ENCODE assay signal across 8 cellular contexts in genomic region chr11:112086422-112087191, GRCh38. TPM values are rescaled to one million over a fixed set of nuclear protein-coding genes. Genes with fewer than 3 reads are reported as not detected.
DNase-seq lines count a peak whose midpoint lies in the region; ATAC-seq and TF ChIP-seq lines count a peak whose summit lies in the region.

Gene SDHD (plus strand): TSS chr11:112086873. CDS start chr11:112086908, 35 bp downstream.
Gene TIMM8B (minus strand): TSS chr11:112086756. CDS start chr11:112086723, 33 bp downstream.

- peak within 1 kb of the TSS; percentile 98 for H3K27ac Mint-ChIP-seq in WTC11

- CTCF ChIA-PET in WTC11 (lab: Charles Lee): interaction anchor here (1.0 to 1.3 kb wide), 5 partner anchors 10 to 194 kb away, joined by 3 to 4 read pairs (median 3); partner anchors contain the start of gene BCO2

- H3K4me1 Mint-ChIP-seq in WTC11: peaks cover 22% of the 10 kb centered on the region

- H3K9me3 Mint-ChIP-seq in WTC11: no peaks in the 10 kb centered on the region

- peaks cover 4% of the 10 kb centered on the region for H3K27me3 Mint-ChIP-seq in WTC11 (ENCODE audit: low read depth)

- peak; percentile 95 for DNase-seq in AG08396 (ENCODE audit: low spot score)
- DNase-seq in NCI-H226: peak; percentile 91
- DNase-seq in WTC11 (ENCODE audit: low spot score): peak; percentile 95
- peak; percentile 98 for DNase-seq in cardiac fibroblast (ENCODE audit: low read depth in 2 of 2)
- DNase-seq in iPS-NIHi7 (ENCODE audit: extremely low spot score): peak; percentile 98
- DNase-seq in smooth muscle cell of the brain vasculature (ENCODE audit: low read depth, low spot score): peak; percentile 91

- ATAC-seq in GM18909 (IDR thresholded peaks at IDR 0.05; ENCODE audit: poor library complexity, unreplicated experiment) (peak; percentile 89), HG03175 (IDR thresholded peaks at IDR 0.05; ENCODE audit: unreplicated experiment) (peak; percentile 90), WTC11 (peak; percentile 91)

- TF ChIP-seq CTCF in WTC11 (IDR thresholded peaks at IDR 0.05): no peak
- TF ChIP-seq CTCF in cardiac fibroblast (IDR thresholded peaks at IDR 0.05; ENCODE audit: low read depth, low read length): peak; percentile 48

- H3K36me3 Mint-ChIP-seq in WTC11: peaks cover 90% of the 10 kb centered on the region

- POLR2A ChIA-PET in WTC11 (lab: Charles Lee): no interaction called here

- peak within 1 kb of the TSS; percentile 80 to 95 for H3K4me3 ChIP-seq in cardiac fibroblast (replicated peaks in 1 of 2; ENCODE audit: low read depth in 2 of 2, low read length in 2 of 2)

- H3K4me3 Mint-ChIP-seq in WTC11: peak within 1 kb of the TSS; percentile 98

TF ChIP-seq in WTC11, 78 proteins besides CTCF, POLR2A, EP300 and RAD21 (continues in another document):
- peak; percentile 28; the same call in 1 of the 2 replicates for TF ChIP-seq E2F5 (CRISPR knock-in tag; IDR thresholded peaks at IDR 0.05)
- peak; percentile 85; the same call in 1 of the 2 replicates for TF ChIP-seq ZBTB21 (CRISPR knock-in tag; IDR thresholded peaks at IDR 0.05; ENCODE audit: borderline replicate concordance)
- TF ChIP-seq GRHL2 (CRISPR knock-in tag; IDR thresholded peaks at IDR 0.05; ENCODE audit: insufficient replicate concordance, severe bottlenecking): no peak
- no peak for TF ChIP-seq SOX15 (CRISPR knock-in tag; IDR thresholded peaks at IDR 0.05)
- TF ChIP-seq PRDM15 (CRISPR knock-in tag; IDR thresholded peaks at IDR 0.05): peak; percentile 47
- TF ChIP-seq ARID4B (CRISPR knock-in tag; IDR thresholded peaks at IDR 0.05; ENCODE audit: borderline replicate concordance): peak; percentile 94; the same call in 1 of the 2 replicates
- TF ChIP-seq MAX (CRISPR knock-in tag; IDR thresholded peaks at IDR 0.05): peak; percentile 84
- TF ChIP-seq ZNF512 (CRISPR knock-in tag; IDR thresholded peaks at IDR 0.05; ENCODE audit: borderline replicate concordance): no peak
- TF ChIP-seq ERG (CRISPR knock-in tag; IDR thresholded peaks at IDR 0.05): 0 out of 2 replicates have a peak, but pooled peaks have one; percentile 48
- no peak for TF ChIP-seq ZNF317 (CRISPR knock-in tag; IDR thresholded peaks at IDR 0.05; ENCODE audit: borderline replicate concordance, low read depth)
- TF ChIP-seq ZNF423 (CRISPR knock-in tag; IDR thresholded peaks at IDR 0.05): peak; percentile 88
- no peak for TF ChIP-seq OVOL2 (CRISPR knock-in tag; IDR thresholded peaks at IDR 0.05; ENCODE audit: borderline replicate concordance)
- peak; percentile 76; the same call in 1 of the 2 replicates for TF ChIP-seq MYBL2 (CRISPR knock-in tag; IDR thresholded peaks at IDR 0.05)
- peak; percentile 79; the same call in 1 of the 2 replicates for TF ChIP-seq ZBTB43 (CRISPR knock-in tag; IDR thresholded peaks at IDR 0.05)

RNA-seq across cellular contexts. Expression of gene SDHD, which starts in this region (rescaled TPM):
- total RNA-seq in WTC11 (2021): 94.3 to 105 TPM (median 98.9 TPM) in 3 replicates

RNA-seq across cellular contexts. Expression of gene TIMM8B, which starts in this region (rescaled TPM):
- total RNA-seq in WTC11 (2021): 67.9 to 88.2 TPM (median 74.4 TPM) in 3 replicates

Comparison
In these comparisons a context has a peak if more than half of its experiments do, and no peak if none do; other contexts are left out.
1. Peak in every context shown above with its lines: DNase-seq, ATAC-seq and H3K4me3 ChIP-seq.